ENCODE assay signal across 19 cellular contexts in the genomic region with DNA sequence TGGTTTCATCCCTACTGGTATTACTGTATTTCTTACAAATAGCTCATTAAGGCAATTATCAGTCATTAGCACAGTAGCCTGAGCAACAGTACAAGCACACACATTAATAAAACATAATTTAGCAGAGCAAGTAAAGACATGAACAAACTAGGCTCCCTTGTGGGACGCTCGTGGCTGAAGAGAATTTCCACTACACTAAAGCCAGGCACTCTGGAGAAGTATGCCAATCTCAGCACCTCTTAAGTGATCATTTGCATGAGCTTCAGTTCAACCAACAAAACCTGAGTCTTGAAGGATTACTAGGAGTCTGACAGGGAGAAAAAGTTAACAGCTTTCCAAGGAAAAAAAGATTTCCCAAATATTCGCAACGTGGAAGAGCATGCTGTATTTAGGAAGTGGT.
DNase-seq lines count a peak whose midpoint lies in the region; ATAC-seq, FAIRE-seq and TF ChIP-seq lines count a peak whose summit lies in the region.
"Had no signal": no experiment of that assay in that cellular context is flagged by ENCODE, and none has a peak within 500 bp of the region (broad histone marks: within the 10 kb centered on the region; RNA-seq: fewer than 3 reads in every experiment).

No MANE protein-coding gene starts in this region.

- ATAC-seq in right cardiac atrium: peak; percentile 36 to 40
- peak; percentile 34 to 41 for ATAC-seq in stimulated activated naive B cell treated with anti-CD40 and anti-IgM and Interleukin-4, amounts not matched to agents 10 μg/mL and 1 μg/mL and 100 μg/mL, for 72 hours (replicated peaks)
- no peak for ATAC-seq in naive thymus-derived CD4-positive, alpha-beta T cell
- ATAC-seq: stimulated activated memory B cell treated with anti-CD40 and anti-IgM and Interleukin-4, amounts not matched to agents 10 μg/mL and 1 μg/mL and 100 μg/mL, for 72 hours had no signal

- POLR2A ChIA-PET in naive thymus-derived CD4-positive, alpha-beta T cell (lab: Charles Lee): no interaction called here

- H3K27me3 ChIP-seq in HUES64 (ENCODE audit: insufficient read depth, low read length) (no peaks in the 10 kb centered on the region), ascending aorta (no peaks in the 10 kb centered on the region), right cardiac atrium (ENCODE audit: control insufficient read depth, insufficient read depth) (no peaks in the 10 kb centered on the region), MM.1S (replicated peaks; ENCODE audit: insufficient read depth, low read length) (no peaks in the 10 kb centered on the region), small intestine (ENCODE audit: control insufficient read depth in 2 of 2, insufficient read depth in 2 of 2, low read length in 2 of 2) (no peaks in the 10 kb centered on the region)
- H3K27me3 ChIP-seq in naive thymus-derived CD4-positive, alpha-beta T cell (ENCODE audit: control insufficient read depth in 2 of 2, insufficient read depth in 2 of 2, low read length in 2 of 2): no peaks in the 10 kb centered on the region
- H3K27me3 ChIP-seq: pancreas had no signal

- H3K27me3 Mint-ChIP-seq in stimulated activated naive B cell treated with anti-CD40 and anti-IgM and Interleukin-4, amounts not matched to agents 10 μg/mL and 1 μg/mL and 100 μg/mL, for 72 hours: no peaks in the 10 kb centered on the region
- H3K27me3 Mint-ChIP-seq in naive thymus-derived CD4-positive, alpha-beta T cell: peaks cover 0 to 6% (median 0%) of the 10 kb centered on the region in 5 donors
- H3K27me3 Mint-ChIP-seq: IgD-negative memory B cell; stimulated activated memory B cell treated with anti-CD40 and anti-IgM and Interleukin-4, amounts not matched to agents 10 μg/mL and 1 μg/mL and 100 μg/mL, for 72 hours had no signal

- H3K4me1 ChIP-seq in HUES64 (ENCODE audit: insufficient read depth, low read length): peaks cover 33% of the 10 kb centered on the region
- peaks cover 0 to 2% of the 10 kb centered on the region in 2 donors for H3K4me1 ChIP-seq in ascending aorta
- H3K4me1 ChIP-seq in right cardiac atrium (ENCODE audit: control insufficient read depth, insufficient read depth, low read length): peaks cover 10% of the 10 kb centered on the region
- H3K4me1 ChIP-seq in MM.1S (ENCODE audit: low read length): peaks cover 20% of the 10 kb centered on the region
- H3K4me1 ChIP-seq in naive thymus-derived CD4-positive, alpha-beta T cell (ENCODE audit: control insufficient read depth in 2 of 2, insufficient read depth in 2 of 2, low read length in 2 of 2): no peaks in the 10 kb centered on the region
- H3K4me1 ChIP-seq in small intestine (ENCODE audit: control insufficient read depth in 2 of 2, insufficient read depth in 1 of 2, low read depth in 1 of 2, low read length in 1 of 2): no peaks in the 10 kb centered on the region
- H3K4me1 ChIP-seq: pancreas had no signal

- intact Hi-C loops in ascending aorta (cut with DNase I) (no loop called here), right cardiac atrium (cut with DNase I) (loop anchor here in 1 of 4 donors (10.0 kb wide), 1 partner anchor 104 kb away; no protein-coding TSS in a partner anchor)
- intact Hi-C loops in naive thymus-derived CD4-positive, alpha-beta T cell (cut with micrococcal nuclease): no loop called here

- peaks cover 93% of the 10 kb centered on the region for H3K79me2 ChIP-seq in MM.1S (ENCODE audit: low read length)

- peaks cover 0 to 2% of the 10 kb centered on the region in 2 donors for H3K9me3 Mint-ChIP-seq in stimulated activated naive B cell treated with anti-CD40 and anti-IgM and Interleukin-4, amounts not matched to agents 10 μg/mL and 1 μg/mL and 100 μg/mL, for 72 hours
- peaks cover 0 to 19% (median 3%) of the 10 kb centered on the region in 11 donors for H3K9me3 Mint-ChIP-seq in naive thymus-derived CD4-positive, alpha-beta T cell
- H3K9me3 Mint-ChIP-seq: stimulated activated memory B cell treated with anti-CD40 and anti-IgM and Interleukin-4, amounts not matched to agents 10 μg/mL and 1 μg/mL and 100 μg/mL, for 72 hours had no signal

- no peak overlapping the region for H3K4me2 ChIP-seq in MM.1S (ENCODE audit: low read depth, low read length)

- no peaks in the 10 kb centered on the region for H4K20me1 ChIP-seq in MM.1S (ENCODE audit: insufficient read depth, low read length)

- H3K27ac Mint-ChIP-seq in stimulated activated naive B cell treated with anti-CD40 and anti-IgM and Interleukin-4, amounts not matched to agents 10 μg/mL and 1 μg/mL and 100 μg/mL, for 72 hours: no peak overlapping the region
- H3K27ac Mint-ChIP-seq in naive thymus-derived CD4-positive, alpha-beta T cell: no peak overlapping the region
- H3K27ac Mint-ChIP-seq: activated naive CD8-positive, alpha-beta T cell; stimulated activated memory B cell treated with anti-CD40 and anti-IgM and Interleukin-4, amounts not matched to agents 10 μg/mL and 1 μg/mL and 100 μg/mL, for 72 hours had no signal

- TF ChIP-seq CTCF in ascending aorta (IDR thresholded peaks at IDR 0.05) (no peak), MM.1S (IDR thresholded peaks at IDR 0.05; ENCODE audit: low read length) (no peak)

- H3K4me3 Mint-ChIP-seq in stimulated activated naive B cell treated with anti-CD40 and anti-IgM and Interleukin-4, amounts not matched to agents 10 μg/mL and 1 μg/mL and 100 μg/mL, for 72 hours: peak overlapping the region; percentile 11 to 23
- no peak overlapping the region for H3K4me3 Mint-ChIP-seq in naive thymus-derived CD4-positive, alpha-beta T cell
- H3K4me3 Mint-ChIP-seq: activated naive CD8-positive, alpha-beta T cell; stimulated activated memory B cell treated with anti-CD40 and anti-IgM and Interleukin-4, amounts not matched to agents 10 μg/mL and 1 μg/mL and 100 μg/mL, for 72 hours had no signal

- no peak overlapping the region for H2AFZ ChIP-seq in MM.1S (ENCODE audit: low read length)

- 0 out of 2 replicates have a peak, but pooled peaks cover 5% of the 10 kb centered on the region for H3K36me3 ChIP-seq in HUES64 (ENCODE audit: insufficient read depth, low read length)
- no peaks in the 10 kb centered on the region for H3K36me3 ChIP-seq in ascending aorta
- H3K36me3 ChIP-seq in MM.1S (replicated peaks; ENCODE audit: insufficient read depth, low read length): no peaks in the 10 kb centered on the region
- H3K36me3 ChIP-seq in naive thymus-derived CD4-positive, alpha-beta T cell (ENCODE audit: control insufficient read depth in 2 of 3, insufficient read depth in 3 of 3, low read length in 3 of 3): no peaks in the 10 kb centered on the region
- H3K36me3 ChIP-seq in small intestine (ENCODE audit: control insufficient read depth in 2 of 2, insufficient read depth in 2 of 2, low read length in 2 of 2): no peaks in the 10 kb centered on the region
- H3K36me3 ChIP-seq: pancreas had no signal

- CTCF ChIA-PET in naive thymus-derived CD4-positive, alpha-beta T cell (lab: Charles Lee): no interaction called here

- H3K27ac ChIP-seq in HUES64 (ENCODE audit: low read depth, low read length) (peak overlapping the region; percentile 22; the same call in 1 of the 2 replicates), ascending aorta (peak overlapping the region; percentile 52 to 54), right cardiac atrium (ENCODE audit: low read length) (no peak overlapping the region), MM.1S (ENCODE audit: low read length) (no peak overlapping the region), small intestine (ENCODE audit: low read depth in 1 of 2, low read length in 1 of 2) (peak overlapping the region in 1 of 2 donors; percentile 64)
- no peak overlapping the region for H3K27ac ChIP-seq in naive thymus-derived CD4-positive, alpha-beta T cell (ENCODE audit: low read depth, low read length)

- 73% methylated on average over 4 of the region's 4 CpGs for WGBS in HUES64
- 47% methylated on average over 4 of the region's 4 CpGs for WGBS in right cardiac atrium
- 61 to 89% (median 70%) methylated on average over 4 of the region's 4 CpGs for WGBS in small intestine, 3 donors

- no peaks in the 10 kb centered on the region for H3K9me2 ChIP-seq in MM.1S (replicated peaks; ENCODE audit: insufficient read depth, low read length)

- peaks cover 10 to 23% of the 10 kb centered on the region in 2 donors for H3K36me3 Mint-ChIP-seq in stimulated activated naive B cell treated with anti-CD40 and anti-IgM and Interleukin-4, amounts not matched to agents 10 μg/mL and 1 μg/mL and 100 μg/mL, for 72 hours
- H3K36me3 Mint-ChIP-seq in naive thymus-derived CD4-positive, alpha-beta T cell: no peaks in the 10 kb centered on the region
- H3K36me3 Mint-ChIP-seq: stimulated activated memory B cell treated with anti-CD40 and anti-IgM and Interleukin-4, amounts not matched to agents 10 μg/mL and 1 μg/mL and 100 μg/mL, for 72 hours had no signal

- DNase-seq in ascending aorta (ENCODE audit: low spot score in 2 of 2): no peak
- no peak for DNase-seq in right cardiac atrium
- DNase-seq in stimulated activated naive B cell treated with anti-CD40 and anti-IgM and Interleukin-4, amounts not matched to agents 10 μg/mL and 1 μg/mL and 100 μg/mL, for 72 hours: no peak
- DNase-seq in MM.1S: no peak
- DNase-seq in naive thymus-derived CD4-positive, alpha-beta T cell: no peak
- no peak for DNase-seq in small intestine
- no peak for DNase-seq in HUDEP-2 (lab: John Stamatoyannopoulos, UW; ENCODE audit: unreplicated experiment in 76 of 76)
- DNase-seq: activated CD4-positive, alpha-beta T cell treated with anti-CD3 and anti-CD28 coated beads for 48 hours; activated T-cell treated with anti-CD3 and anti-CD28 coated beads for 4 hours; central memory CD4-positive, alpha-beta T cell; GDM1; NCI-H226 had no signal

- H3F3A ChIP-seq in MM.1S (ENCODE audit: insufficient read depth, low read length): no peaks in the 10 kb centered on the region

- no peak overlapping the region for H3K9ac ChIP-seq in HUES64 (ENCODE audit: low read depth, low read length)
- no peak overlapping the region for H3K9ac ChIP-seq in MM.1S (ENCODE audit: low read length)

- H3K9me3 ChIP-seq in HUES64 (ENCODE audit: insufficient read depth, low read depth, low read length) (no peaks in the 10 kb centered on the region), ascending aorta (no peaks in the 10 kb centered on the region), right cardiac atrium (ENCODE audit: control insufficient read depth, low read length) (no peaks in the 10 kb centered on the region), MM.1S (replicated peaks; ENCODE audit: insufficient read depth, low read length) (no peaks in the 10 kb centered on the region), small intestine (ENCODE audit: control insufficient read depth, low read depth) (no peaks in the 10 kb centered on the region)
- H3K9me3 ChIP-seq in naive thymus-derived CD4-positive, alpha-beta T cell (ENCODE audit: control insufficient read depth in 2 of 3, low read length in 3 of 3): no peaks in the 10 kb centered on the region
- H3K9me3 ChIP-seq: pancreas had no signal

- H3K4me3 ChIP-seq in HUES64 (ENCODE audit: low read length): no peak overlapping the region
- H3K4me3 ChIP-seq in ascending aorta: no peak overlapping the region
- H3K4me3 ChIP-seq in right cardiac atrium (ENCODE audit: low read length): no peak overlapping the region
- no peak overlapping the region for H3K4me3 ChIP-seq in MM.1S (ENCODE audit: low read length)
- no peak overlapping the region for H3K4me3 ChIP-seq in naive thymus-derived CD4-positive, alpha-beta T cell (ENCODE audit: low read length)
- H3K4me3 ChIP-seq in small intestine (ENCODE audit: low read depth in 1 of 2, low read length in 2 of 2): no peak overlapping the region
- H3K4me3 ChIP-seq: pancreas had no signal

- H3K4me1 Mint-ChIP-seq in stimulated activated naive B cell treated with anti-CD40 and anti-IgM and Interleukin-4, amounts not matched to agents 10 μg/mL and 1 μg/mL and 100 μg/mL, for 72 hours: peaks cover 32 to 54% of the 10 kb centered on the region in 2 donors
- no peaks in the 10 kb centered on the region for H3K4me1 Mint-ChIP-seq in naive thymus-derived CD4-positive, alpha-beta T cell

- FAIRE-seq in small intestine (lab: Jason Lieb, UNC): no peak
- FAIRE-seq: GM12892, keratinocyte, pancreas had no signal

Comparison
In these comparisons a context has a peak if more than half of its experiments do, and no peak if none do; other contexts are left out.
1. H3K27ac ChIP-seq: peak in HUES64 (single experiment) and ascending aorta (2 of 2); none in right cardiac atrium (single experiment), MM.1S (single experiment) and naive thymus-derived CD4-positive, alpha-beta T cell (single experiment).
2. H3K4me3 Mint-ChIP-seq: peak in stimulated activated naive B cell treated with anti-CD40 and anti-IgM and Interleukin-4, amounts not matched to agents 10 μg/mL and 1 μg/mL and 100 μg/mL, for 72 hours (2 of 2); none in naive thymus-derived CD4-positive, alpha-beta T cell (0 of 10).